1 cellular context compared by ENCODE assay signal in the genomic region with DNA sequence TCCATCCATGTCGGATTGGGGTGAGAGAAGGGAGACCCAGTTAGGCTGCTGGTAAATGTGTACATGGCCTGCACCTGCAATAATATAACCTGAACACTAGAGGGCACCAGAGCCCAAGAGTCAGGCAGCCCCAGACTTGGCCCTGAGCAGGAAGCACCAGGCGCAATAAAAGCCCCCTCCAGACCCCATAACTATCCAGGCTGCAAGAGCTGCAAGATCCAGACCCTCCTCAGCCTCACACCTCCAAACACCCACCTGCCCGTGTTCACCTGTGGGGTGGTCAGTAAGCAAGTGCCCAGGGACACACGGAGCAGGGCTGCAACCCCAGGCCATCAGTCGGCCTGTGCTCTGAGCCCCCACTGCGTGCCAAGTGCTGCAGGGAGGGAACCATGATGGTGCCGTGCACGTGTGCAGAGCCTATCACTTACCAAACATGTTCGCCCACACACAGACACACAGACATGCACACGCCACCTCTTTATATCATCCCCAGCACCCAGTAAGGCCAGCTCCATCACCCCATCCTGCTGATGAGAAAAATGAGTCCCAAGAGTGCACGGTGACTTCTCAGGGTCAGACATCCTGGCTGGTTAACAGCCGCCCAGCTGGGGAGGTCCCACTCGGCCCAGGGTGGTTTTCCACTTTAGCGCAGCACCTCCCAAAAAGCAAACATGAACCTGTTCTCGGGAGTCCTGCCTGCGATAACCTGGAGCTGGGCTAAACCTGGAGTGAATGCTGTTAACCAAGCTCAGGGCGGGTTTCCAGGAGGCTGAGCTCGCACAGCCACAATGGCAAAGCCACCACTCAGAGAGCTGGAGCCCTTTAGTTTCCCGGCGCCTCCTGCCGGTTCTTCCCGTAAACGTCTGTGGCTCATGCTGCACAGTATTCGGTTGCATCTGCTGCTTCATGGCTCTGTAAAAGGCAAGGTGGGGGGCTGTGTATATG.
TF ChIP-seq lines count a peak whose summit lies in the region.

No MANE protein-coding gene starts in this region.

TF ChIP-seq in HepG2, 621 proteins besides CTCF, POLR2A, EP300 and RAD21 (continued from another document):
- TF ChIP-seq, protein P1, sequence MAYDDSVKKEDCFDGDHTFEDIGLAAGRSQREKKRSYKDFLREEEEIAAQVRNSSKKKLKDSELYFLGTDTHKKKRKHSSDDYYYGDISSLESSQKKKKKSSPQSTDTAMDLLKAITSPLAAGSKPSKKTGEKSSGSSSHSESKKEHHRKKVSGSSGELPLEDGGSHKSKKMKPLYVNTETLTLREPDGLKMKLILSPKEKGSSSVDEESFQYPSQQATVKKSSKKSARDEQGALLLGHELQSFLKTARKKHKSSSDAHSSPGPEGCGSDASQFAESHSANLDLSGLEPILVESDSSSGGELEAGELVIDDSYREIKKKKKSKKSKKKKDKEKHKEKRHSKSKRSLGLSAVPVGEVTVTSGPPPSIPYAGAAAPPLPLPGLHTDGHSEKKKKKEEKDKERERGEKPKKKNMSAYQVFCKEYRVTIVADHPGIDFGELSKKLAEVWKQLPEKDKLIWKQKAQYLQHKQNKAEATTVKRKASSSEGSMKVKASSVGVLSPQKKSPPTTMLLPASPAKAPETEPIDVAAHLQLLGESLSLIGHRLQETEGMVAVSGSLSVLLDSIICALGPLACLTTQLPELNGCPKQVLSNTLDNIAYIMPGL (CRISPR knock-in tag; IDR thresholded peaks at IDR 0.05; ENCODE audit: borderline replicate concordance in 1 of 2, low read depth in 1 of 2), result peak in 1 of 2 experiments; percentile 39; a peak in 1 of 4 replicates
- TF ChIP-seq, protein P2, sequence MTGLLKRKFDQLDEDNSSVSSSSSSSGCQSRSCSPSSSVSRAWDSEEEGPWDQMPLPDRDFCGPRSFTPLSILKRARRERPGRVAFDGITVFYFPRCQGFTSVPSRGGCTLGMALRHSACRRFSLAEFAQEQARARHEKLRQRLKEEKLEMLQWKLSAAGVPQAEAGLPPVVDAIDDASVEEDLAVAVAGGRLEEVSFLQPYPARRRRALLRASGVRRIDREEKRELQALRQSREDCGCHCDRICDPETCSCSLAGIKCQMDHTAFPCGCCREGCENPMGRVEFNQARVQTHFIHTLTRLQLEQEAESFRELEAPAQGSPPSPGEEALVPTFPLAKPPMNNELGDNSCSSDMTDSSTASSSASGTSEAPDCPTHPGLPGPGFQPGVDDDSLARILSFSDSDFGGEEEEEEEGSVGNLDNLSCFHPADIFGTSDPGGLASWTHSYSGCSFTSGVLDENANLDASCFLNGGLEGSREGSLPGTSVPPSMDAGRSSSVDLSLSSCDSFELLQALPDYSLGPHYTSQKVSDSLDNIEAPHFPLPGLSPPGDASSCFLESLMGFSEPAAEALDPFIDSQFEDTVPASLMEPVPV (CRISPR knock-in tag; IDR thresholded peaks at IDR 0.05), result 0 out of 2 replicates have a peak, but pooled peaks have one; percentile 40
- TF ChIP-seq, protein P3, sequence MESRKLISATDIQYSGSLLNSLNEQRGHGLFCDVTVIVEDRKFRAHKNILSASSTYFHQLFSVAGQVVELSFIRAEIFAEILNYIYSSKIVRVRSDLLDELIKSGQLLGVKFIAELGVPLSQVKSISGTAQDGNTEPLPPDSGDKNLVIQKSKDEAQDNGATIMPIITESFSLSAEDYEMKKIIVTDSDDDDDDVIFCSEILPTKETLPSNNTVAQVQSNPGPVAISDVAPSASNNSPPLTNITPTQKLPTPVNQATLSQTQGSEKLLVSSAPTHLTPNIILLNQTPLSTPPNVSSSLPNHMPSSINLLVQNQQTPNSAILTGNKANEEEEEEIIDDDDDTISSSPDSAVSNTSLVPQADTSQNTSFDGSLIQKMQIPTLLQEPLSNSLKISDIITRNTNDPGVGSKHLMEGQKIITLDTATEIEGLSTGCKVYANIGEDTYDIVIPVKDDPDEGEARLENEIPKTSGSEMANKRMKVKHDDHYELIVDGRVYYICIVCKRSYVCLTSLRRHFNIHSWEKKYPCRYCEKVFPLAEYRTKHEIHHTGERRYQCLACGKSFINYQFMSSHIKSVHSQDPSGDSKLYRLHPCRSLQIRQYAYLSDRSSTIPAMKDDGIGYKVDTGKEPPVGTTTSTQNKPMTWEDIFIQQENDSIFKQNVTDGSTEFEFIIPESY (CRISPR knock-in tag; IDR thresholded peaks at IDR 0.05), result peak; percentile 68
- TF ChIP-seq KDM3A (CRISPR knock-in tag; IDR thresholded peaks at IDR 0.05; ENCODE audit: low read depth) (0 out of 2 replicates have a peak, but pooled peaks have one; percentile 15), ZNF367 (CRISPR knock-in tag; IDR thresholded peaks at IDR 0.05; ENCODE audit: borderline replicate concordance) (no peak), SMAD3 (CRISPR knock-in tag; IDR thresholded peaks at IDR 0.05) (peak; percentile 62; the same call in 1 of the 2 replicates), ZBTB7A (CRISPR knock-in tag; IDR thresholded peaks at IDR 0.05) (0 out of 2 replicates have a peak, but pooled peaks have one; percentile 24), CENPT (CRISPR knock-in tag; IDR thresholded peaks at IDR 0.05; ENCODE audit: low read depth) (0 out of 2 replicates have a peak, but pooled peaks have one; percentile 3), ZNF567 (CRISPR knock-in tag; IDR thresholded peaks at IDR 0.05; ENCODE audit: borderline replicate concordance) (0 out of 2 replicates have a peak, but pooled peaks have one; percentile 68), HDAC1 (CRISPR knock-in tag; IDR thresholded peaks at IDR 0.05) (no peak), FOXC1 (CRISPR knock-in tag; IDR thresholded peaks at IDR 0.05; ENCODE audit: borderline replicate concordance) (0 out of 2 replicates have a peak, but pooled peaks have one; percentile 51), ZNF501 (CRISPR knock-in tag; IDR thresholded peaks at IDR 0.05) (peak; percentile 45; the same call in 1 of the 2 replicates), TRIM24 (CRISPR knock-in tag; IDR thresholded peaks at IDR 0.05) (no peak), STAG1 (CRISPR knock-in tag; IDR thresholded peaks at IDR 0.05) (peak; percentile 96), SALL1 (CRISPR knock-in tag; IDR thresholded peaks at IDR 0.05) (peak; percentile 38; the same call in 1 of the 2 replicates), ZNF816 (CRISPR knock-in tag; IDR thresholded peaks at IDR 0.05; ENCODE audit: borderline replicate concordance) (no peak), ZMAT3 (CRISPR knock-in tag; conservative IDR thresholded peaks at IDR 0.05) (no peak), AGO2 (optimal IDR thresholded peaks at IDR 0.05; ENCODE audit: low read depth, low read length) (peak; percentile 68), ATRX (CRISPR knock-in tag; IDR thresholded peaks at IDR 0.05; ENCODE audit: borderline replicate concordance) (no peak), MIER3 (CRISPR knock-in tag; IDR thresholded peaks at IDR 0.05; ENCODE audit: borderline replicate concordance) (0 out of 2 replicates have a peak, but pooled peaks have one; percentile 17), NFKB2 (CRISPR knock-in tag; IDR thresholded peaks at IDR 0.05; ENCODE audit: borderline replicate concordance) (peak; percentile 37; the same call in 1 of the 2 replicates), MLLT10 (CRISPR knock-in tag; IDR thresholded peaks at IDR 0.05) (no peak), SPEN (CRISPR knock-in tag; IDR thresholded peaks at IDR 0.05; ENCODE audit: low read depth) (0 out of 2 replicates have a peak, but pooled peaks have one; percentile 19), KDM2A (CRISPR knock-in tag; IDR thresholded peaks at IDR 0.05; ENCODE audit: borderline replicate concordance, low read depth) (peak; percentile 39; the same call in 1 of the 2 replicates), ZNF24 (IDR thresholded peaks at IDR 0.05) (no peak), PCBP1 (IDR thresholded peaks at IDR 0.05; ENCODE audit: borderline replicate concordance, low read depth, low read length) (0 out of 2 replicates have a peak, but pooled peaks have one; percentile 19), ZNF629 (CRISPR knock-in tag; conservative IDR thresholded peaks at IDR 0.05) (peak; percentile 72), ETV6 (CRISPR knock-in tag; conservative IDR thresholded peaks at IDR 0.05) (no peak; the same call in 1 of the 2 replicates), RCOR2 (CRISPR knock-in tag; IDR thresholded peaks at IDR 0.05) (no peak), RXRA (CRISPR knock-in tag; IDR thresholded peaks at IDR 0.05) (peak; percentile 47; the same call in 1 of the 2 replicates), SMC3 (IDR thresholded peaks at IDR 0.05; ENCODE audit: low read length) (peak; percentile 92)
- TF ChIP-seq, protein P4, sequence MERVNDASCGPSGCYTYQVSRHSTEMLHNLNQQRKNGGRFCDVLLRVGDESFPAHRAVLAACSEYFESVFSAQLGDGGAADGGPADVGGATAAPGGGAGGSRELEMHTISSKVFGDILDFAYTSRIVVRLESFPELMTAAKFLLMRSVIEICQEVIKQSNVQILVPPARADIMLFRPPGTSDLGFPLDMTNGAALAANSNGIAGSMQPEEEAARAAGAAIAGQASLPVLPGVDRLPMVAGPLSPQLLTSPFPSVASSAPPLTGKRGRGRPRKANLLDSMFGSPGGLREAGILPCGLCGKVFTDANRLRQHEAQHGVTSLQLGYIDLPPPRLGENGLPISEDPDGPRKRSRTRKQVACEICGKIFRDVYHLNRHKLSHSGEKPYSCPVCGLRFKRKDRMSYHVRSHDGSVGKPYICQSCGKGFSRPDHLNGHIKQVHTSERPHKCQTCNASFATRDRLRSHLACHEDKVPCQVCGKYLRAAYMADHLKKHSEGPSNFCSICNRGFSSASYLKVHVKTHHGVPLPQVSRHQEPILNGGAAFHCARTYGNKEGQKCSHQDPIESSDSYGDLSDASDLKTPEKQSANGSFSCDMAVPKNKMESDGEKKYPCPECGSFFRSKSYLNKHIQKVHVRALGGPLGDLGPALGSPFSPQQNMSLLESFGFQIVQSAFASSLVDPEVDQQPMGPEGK (CRISPR knock-in tag; IDR thresholded peaks at IDR 0.05), result peak; percentile 29; the same call in 1 of the 2 replicates
- TF ChIP-seq, protein P5, sequence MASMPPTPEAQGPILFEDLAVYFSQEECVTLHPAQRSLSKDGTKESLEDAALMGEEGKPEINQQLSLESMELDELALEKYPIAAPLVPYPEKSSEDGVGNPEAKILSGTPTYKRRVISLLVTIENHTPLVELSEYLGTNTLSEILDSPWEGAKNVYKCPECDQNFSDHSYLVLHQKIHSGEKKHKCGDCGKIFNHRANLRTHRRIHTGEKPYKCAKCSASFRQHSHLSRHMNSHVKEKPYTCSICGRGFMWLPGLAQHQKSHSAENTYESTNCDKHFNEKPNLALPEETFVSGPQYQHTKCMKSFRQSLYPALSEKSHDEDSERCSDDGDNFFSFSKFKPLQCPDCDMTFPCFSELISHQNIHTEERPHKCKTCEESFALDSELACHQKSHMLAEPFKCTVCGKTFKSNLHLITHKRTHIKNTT (CRISPR knock-in tag; IDR thresholded peaks at IDR 0.05), result no peak
- TF ChIP-seq, protein P6, sequence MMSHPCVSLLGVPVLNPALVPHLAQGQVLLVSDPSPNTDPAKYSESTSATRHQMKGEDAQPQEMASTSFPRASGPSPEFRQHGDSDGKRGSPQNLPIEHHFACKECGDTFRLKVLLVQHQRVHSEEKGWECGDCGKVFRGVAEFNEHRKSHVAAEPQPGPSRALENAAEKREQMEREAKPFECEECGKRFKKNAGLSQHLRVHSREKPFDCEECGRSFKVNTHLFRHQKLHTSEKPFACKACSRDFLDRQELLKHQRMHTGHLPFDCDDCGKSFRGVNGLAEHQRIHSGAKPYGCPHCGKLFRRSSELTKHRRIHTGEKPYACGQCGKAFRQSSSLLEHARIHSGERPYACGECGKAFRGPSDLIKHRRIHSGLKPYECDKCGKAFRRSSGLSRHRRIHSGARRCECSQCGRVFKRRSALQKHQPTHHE (CRISPR knock-in tag; IDR thresholded peaks at IDR 0.05; ENCODE audit: borderline replicate concordance), result 0 out of 2 replicates have a peak, but pooled peaks have one; percentile 27
- TF ChIP-seq, protein P7, sequence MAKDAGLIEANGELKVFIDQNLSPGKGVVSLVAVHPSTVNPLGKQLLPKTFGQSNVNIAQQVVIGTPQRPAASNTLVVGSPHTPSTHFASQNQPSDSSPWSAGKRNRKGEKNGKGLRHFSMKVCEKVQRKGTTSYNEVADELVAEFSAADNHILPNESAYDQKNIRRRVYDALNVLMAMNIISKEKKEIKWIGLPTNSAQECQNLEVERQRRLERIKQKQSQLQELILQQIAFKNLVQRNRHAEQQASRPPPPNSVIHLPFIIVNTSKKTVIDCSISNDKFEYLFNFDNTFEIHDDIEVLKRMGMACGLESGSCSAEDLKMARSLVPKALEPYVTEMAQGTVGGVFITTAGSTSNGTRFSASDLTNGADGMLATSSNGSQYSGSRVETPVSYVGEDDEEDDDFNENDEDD (CRISPR knock-in tag; IDR thresholded peaks at IDR 0.05; ENCODE audit: borderline replicate concordance), result no peak
- TF ChIP-seq, protein P8, sequence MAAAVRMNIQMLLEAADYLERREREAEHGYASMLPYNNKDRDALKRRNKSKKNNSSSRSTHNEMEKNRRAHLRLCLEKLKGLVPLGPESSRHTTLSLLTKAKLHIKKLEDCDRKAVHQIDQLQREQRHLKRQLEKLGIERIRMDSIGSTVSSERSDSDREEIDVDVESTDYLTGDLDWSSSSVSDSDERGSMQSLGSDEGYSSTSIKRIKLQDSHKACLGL (CRISPR knock-in tag; IDR thresholded peaks at IDR 0.05), result no peak
- TF ChIP-seq, protein P9, sequence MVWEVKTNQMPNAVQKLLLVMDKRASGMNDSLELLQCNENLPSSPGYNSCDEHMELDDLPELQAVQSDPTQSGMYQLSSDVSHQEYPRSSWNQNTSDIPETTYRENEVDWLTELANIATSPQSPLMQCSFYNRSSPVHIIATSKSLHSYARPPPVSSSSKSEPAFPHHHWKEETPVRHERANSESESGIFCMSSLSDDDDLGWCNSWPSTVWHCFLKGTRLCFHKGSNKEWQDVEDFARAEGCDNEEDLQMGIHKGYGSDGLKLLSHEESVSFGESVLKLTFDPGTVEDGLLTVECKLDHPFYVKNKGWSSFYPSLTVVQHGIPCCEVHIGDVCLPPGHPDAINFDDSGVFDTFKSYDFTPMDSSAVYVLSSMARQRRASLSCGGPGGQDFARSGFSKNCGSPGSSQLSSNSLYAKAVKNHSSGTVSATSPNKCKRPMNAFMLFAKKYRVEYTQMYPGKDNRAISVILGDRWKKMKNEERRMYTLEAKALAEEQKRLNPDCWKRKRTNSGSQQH (CRISPR knock-in tag; IDR thresholded peaks at IDR 0.05; ENCODE audit: low read depth), result no peak
- TF ChIP-seq, protein P10, sequence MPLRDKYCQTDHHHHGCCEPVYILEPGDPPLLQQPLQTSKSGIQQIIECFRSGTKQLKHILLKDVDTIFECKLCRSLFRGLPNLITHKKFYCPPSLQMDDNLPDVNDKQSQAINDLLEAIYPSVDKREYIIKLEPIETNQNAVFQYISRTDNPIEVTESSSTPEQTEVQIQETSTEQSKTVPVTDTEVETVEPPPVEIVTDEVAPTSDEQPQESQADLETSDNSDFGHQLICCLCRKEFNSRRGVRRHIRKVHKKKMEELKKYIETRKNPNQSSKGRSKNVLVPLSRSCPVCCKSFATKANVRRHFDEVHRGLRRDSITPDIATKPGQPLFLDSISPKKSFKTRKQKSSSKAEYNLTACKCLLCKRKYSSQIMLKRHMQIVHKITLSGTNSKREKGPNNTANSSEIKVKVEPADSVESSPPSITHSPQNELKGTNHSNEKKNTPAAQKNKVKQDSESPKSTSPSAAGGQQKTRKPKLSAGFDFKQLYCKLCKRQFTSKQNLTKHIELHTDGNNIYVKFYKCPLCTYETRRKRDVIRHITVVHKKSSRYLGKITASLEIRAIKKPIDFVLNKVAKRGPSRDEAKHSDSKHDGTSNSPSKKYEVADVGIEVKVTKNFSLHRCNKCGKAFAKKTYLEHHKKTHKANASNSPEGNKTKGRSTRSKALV (CRISPR knock-in tag; IDR thresholded peaks at IDR 0.05), result no peak
- TF ChIP-seq, protein P11, sequence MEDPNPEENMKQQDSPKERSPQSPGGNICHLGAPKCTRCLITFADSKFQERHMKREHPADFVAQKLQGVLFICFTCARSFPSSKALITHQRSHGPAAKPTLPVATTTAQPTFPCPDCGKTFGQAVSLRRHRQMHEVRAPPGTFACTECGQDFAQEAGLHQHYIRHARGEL (CRISPR knock-in tag; IDR thresholded peaks at IDR 0.05), result 0 out of 2 replicates have a peak, but pooled peaks have one; percentile 2
